14 cellular contexts compared by ENCODE assay signal in genomic region chr4:142913034-142913433, GRCh38.
"Had no signal": no experiment of that assay in that cellular context is flagged by ENCODE, and none has a peak within 500 bp of the region (broad histone marks: within the 10 kb centered on the region; RNA-seq: fewer than 3 reads in every experiment).

No MANE protein-coding gene starts in this region.

- H3K4me1 ChIP-seq: lower lobe of right lung, neural progenitor cell, pancreas, testis, tibial nerve had no signal

- H3K27me3 ChIP-seq: heart right ventricle, neural progenitor cell, pancreas, testis, tibial nerve had no signal

- H3K36me3 ChIP-seq: heart right ventricle, lower lobe of right lung, neural progenitor cell, pancreas, tibial nerve had no signal

- H2AFZ ChIP-seq: neural progenitor cell had no signal

- H3K9ac ChIP-seq: neural progenitor cell had no signal

- DNase-seq: erythroblast; heart right ventricle; hypothalamus; kidney glomerular epithelial cell; lower lobe of right lung; nucleus accumbens; pancreas; retina; small intestine; stimulated activated CD4-positive, alpha-beta T cell treated with anti-CD3 and anti-CD28 coated beads, Interleukin-12 subunit alpha, Interleukin-12 subunit beta, amount 100 ng/mL, for 4 hours; stimulated activated naive CD8-positive, alpha-beta T cell treated with anti-CD3 and anti-CD28 coated beads, Interleukin-15, Interleukin-2, amounts not matched to agents 100 U/mL and 50 U/mL, for 24 hours; testis had no signal

- H3K27ac ChIP-seq: heart right ventricle, lower lobe of right lung, neural progenitor cell, pancreas, tibial nerve had no signal

- H3K4me2 ChIP-seq: neural progenitor cell had no signal

- H3K9me3 ChIP-seq: heart right ventricle, lower lobe of right lung, pancreas, testis, tibial nerve had no signal

- H3K4me3 ChIP-seq: heart right ventricle, lower lobe of right lung, neural progenitor cell, pancreas, testis, tibial nerve had no signal
